Comparison of ENCODE assay signal across 8 cellular contexts in the genomic region with DNA sequence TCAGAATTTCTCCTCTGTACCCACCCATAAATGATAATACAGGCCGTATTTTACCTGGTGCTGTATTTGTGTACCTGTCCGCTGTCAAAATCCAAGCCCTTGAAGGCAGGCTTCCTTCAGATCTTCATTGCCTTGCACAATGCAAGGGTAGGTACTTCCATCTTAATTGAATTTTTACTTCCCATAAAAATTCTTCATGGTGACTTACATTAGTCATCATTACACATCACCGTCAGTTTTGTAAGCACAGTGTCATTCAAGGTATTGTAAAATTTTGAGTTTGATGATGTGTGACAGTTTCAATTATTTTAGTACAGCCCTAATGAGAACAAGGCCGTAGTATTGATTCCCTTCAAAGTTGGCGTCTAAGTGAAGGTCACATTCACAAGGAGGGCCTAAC. TPM values are rescaled to one million over a fixed set of nuclear protein-coding genes. Genes with fewer than 3 reads are reported as not detected.
DNase-seq lines count a peak whose midpoint lies in the region; ATAC-seq and TF ChIP-seq lines count a peak whose summit lies in the region.

No MANE protein-coding gene starts in this region.

- peak overlapping the region; percentile 71 for H3K4me2 ChIP-seq in mesenchymal stem cell (ENCODE audit: low read length, poor library complexity, severe bottlenecking)

- H2AFZ ChIP-seq in mesenchymal stem cell (ENCODE audit: low read depth, low read length) = no peak overlapping the region

- H3K4me1 ChIP-seq in NT2/D1 (ENCODE audit: insufficient read depth, insufficient read length) = no peaks in the 10 kb centered on the region
- peaks cover 9% of the 10 kb centered on the region for H3K4me1 ChIP-seq in mesenchymal stem cell (ENCODE audit: control insufficient read depth, insufficient read depth, low read depth, low read length)
- H3K4me1 ChIP-seq in uterus = no peaks in the 10 kb centered on the region

- no peak overlapping the region for H2BK12ac ChIP-seq in mesenchymal stem cell (ENCODE audit: low read length in 2 of 2)

- no peak overlapping the region for H3K18ac ChIP-seq in mesenchymal stem cell (ENCODE audit: low read depth in 1 of 2, low read length in 2 of 2)

- intact Hi-C loops in uterus (cut with DNase I; ENCODE audit: low total_unique reads) = no loop called here

- H3K36me3 ChIP-seq in NT2/D1 (ENCODE audit: insufficient read depth, insufficient read length, low read length) = peaks cover 17% of the 10 kb centered on the region
- H3K36me3 ChIP-seq in mesenchymal stem cell (ENCODE audit: control insufficient read depth in 1 of 2, insufficient read depth in 2 of 2, low read depth in 1 of 2, low read length in 2 of 2) = peaks cover 5 to 27% of the 10 kb centered on the region in 2 experiments
- H3K36me3 ChIP-seq in uterus = no peaks in the 10 kb centered on the region

- ATAC-seq in central memory CD8-positive, alpha-beta T cell (replicated peaks; ENCODE audit: extremely low read depth, poor library complexity, severe bottlenecking) = no peak

- H2AK5ac ChIP-seq in mesenchymal stem cell (ENCODE audit: low read length, severe bottlenecking) = no peak overlapping the region

- TF ChIP-seq POLR2A in uterus (IDR thresholded peaks at IDR 0.05) = no peak

- no peak overlapping the region for H3K23ac ChIP-seq in mesenchymal stem cell (ENCODE audit: low read length in 2 of 2)

- no peaks in the 10 kb centered on the region for H3K27me3 ChIP-seq in NT2/D1 (ENCODE audit: insufficient read depth, insufficient read length)
- no peaks in the 10 kb centered on the region for H3K27me3 ChIP-seq in mesenchymal stem cell (ENCODE audit: control insufficient read depth in 1 of 2, insufficient read depth in 1 of 2, low read length in 2 of 2)
- no peaks in the 10 kb centered on the region for H3K27me3 ChIP-seq in uterus

- H4K91ac ChIP-seq in mesenchymal stem cell (ENCODE audit: low read length) = no peak overlapping the region

- H3K27ac Mint-ChIP-seq in central memory CD8-positive, alpha-beta T cell (ENCODE audit: low read depth) = peak overlapping the region; percentile 100

- peak overlapping the region; percentile 89 for H3K4me3 ChIP-seq in NT2/D1 (ENCODE audit: insufficient read length, low read depth)
- H3K4me3 ChIP-seq in mesenchymal stem cell (ENCODE audit: insufficient read depth in 1 of 2, low read depth in 1 of 2, low read length in 2 of 2) = peak overlapping the region in 1 of 2 experiments; percentile 94
- H3K4me3 ChIP-seq in uterus = peak overlapping the region; percentile 90 to 93

- H3K4me3 Mint-ChIP-seq in central memory CD8-positive, alpha-beta T cell = peak overlapping the region; percentile 95

- H3K9me3 ChIP-seq in NT2/D1 (ENCODE audit: insufficient read depth, low read length) (no peaks in the 10 kb centered on the region), mesenchymal stem cell (ENCODE audit: control insufficient read depth, low read length) (no peaks in the 10 kb centered on the region), uterus (no peaks in the 10 kb centered on the region)

- H3K36me3 Mint-ChIP-seq in central memory CD8-positive, alpha-beta T cell (ENCODE audit: insufficient read depth) = peaks cover 30% of the 10 kb centered on the region

- no peak overlapping the region for H2BK5ac ChIP-seq in mesenchymal stem cell (ENCODE audit: low read depth, low read length, poor library complexity, severe bottlenecking)

- H3K4ac ChIP-seq in mesenchymal stem cell (ENCODE audit: low read depth in 1 of 2, low read length in 2 of 2) = no peak overlapping the region

- 60% methylated on average over 5 of the region's 5 CpGs for WGBS in mesenchymal stem cell

- peak overlapping the region; percentile 91 for H3K9ac ChIP-seq in NT2/D1 (ENCODE audit: insufficient read length, low read depth)
- H3K9ac ChIP-seq in mesenchymal stem cell (ENCODE audit: low read length) = peak overlapping the region; percentile 92

- DNase-seq in DMS79 treated with DMSO at 0.1 percent for 48 hours (lab: John Stamatoyannopoulos, UW) (peak; percentile 16), DMS79 (lab: John Stamatoyannopoulos, UW) (no peak), NT2/D1 (ENCODE audit: low read depth, low spot score) (no peak), mesenchymal stem cell (peak; percentile 59), uterus (no peak), amygdala (lab: John Stamatoyannopoulos, UW) (no peak)
- DNase-seq in central memory CD8-positive, alpha-beta T cell (ENCODE audit: low spot score in 2 of 2) = no peak
- no peak for DNase-seq in activated CD4-positive, alpha-beta T cell treated with anti-CD3 and anti-CD28 coated beads, Interleukin-2, amount 50 U/mL, for 1 hour

- no peak overlapping the region for H2BK15ac ChIP-seq in mesenchymal stem cell (ENCODE audit: low read depth, poor library complexity, severe bottlenecking)

- no peaks in the 10 kb centered on the region for H3K9me3 Mint-ChIP-seq in central memory CD8-positive, alpha-beta T cell

- H3K4me1 Mint-ChIP-seq in central memory CD8-positive, alpha-beta T cell = peaks cover 36% of the 10 kb centered on the region

- H3K79me1 ChIP-seq in mesenchymal stem cell (replicated peaks; ENCODE audit: low read length, poor library complexity, severe bottlenecking) = peaks cover 12% of the 10 kb centered on the region

- peak overlapping the region; percentile 4 for H4K8ac ChIP-seq in mesenchymal stem cell (ENCODE audit: low read length)

- H2BK120ac ChIP-seq in mesenchymal stem cell (ENCODE audit: low read depth, low read length) = no peak overlapping the region

- H3K27me3 Mint-ChIP-seq in central memory CD8-positive, alpha-beta T cell = no peaks in the 10 kb centered on the region

- peak overlapping the region; percentile 82 for H3K27ac ChIP-seq in mesenchymal stem cell (ENCODE audit: low read length, poor library complexity, severe bottlenecking)
- peak overlapping the region; percentile 90 for H3K27ac ChIP-seq in uterus

- no peak for TF ChIP-seq CTCF in uterus (IDR thresholded peaks at IDR 0.05)

- no peak overlapping the region for H3K14ac ChIP-seq in mesenchymal stem cell (ENCODE audit: low read length in 2 of 2)

RNA-seq across cellular contexts. Expression of a gene that starts 0.8 kb away (rescaled TPM):
- polyA plus RNA-seq in mesenchymal stem cell (2013, experiment 1 of 2) = 67.7 TPM
- 66.1 TPM for polyA plus RNA-seq in mesenchymal stem cell (2013, experiment 2 of 2)
- total RNA-seq in uterus = 10 to 100 TPM; 37.2 to 97.7 (median 82.0) TPM

Comparison
In these comparisons a context has a peak if more than half of its experiments do, and no peak if none do; other contexts are left out.
1. DNase-seq: peak in DMS79 treated with DMSO at 0.1 percent for 48 hours (single experiment) and mesenchymal stem cell (single experiment); none in DMS79 (single experiment), NT2/D1 (single experiment), central memory CD8-positive, alpha-beta T cell (0 of 2), uterus (0 of 2), amygdala (0 of 56) and activated CD4-positive, alpha-beta T cell treated with anti-CD3 and anti-CD28 coated beads, Interleukin-2, amount 50 U/mL, for 1 hour (single experiment).